Comparison of ENCODE assay signal across 1 cellular context in genomic region chr3:196774845-196775422, GRCh38.
TF ChIP-seq lines count a peak whose summit lies in the region.

No MANE protein-coding gene starts in this region.

TF ChIP-seq in K562, 482 proteins besides CTCF, POLR2A, EP300 and RAD21:
- no peak for TF ChIP-seq NR1H2 (CRISPR knock-in tag; IDR thresholded peaks at IDR 0.05)
- 0 out of 2 replicates have a peak, but pooled peaks have one; percentile 18 for TF ChIP-seq ZBTB40 (IDR thresholded peaks at IDR 0.05)
- TF ChIP-seq ZBTB40 (CRISPR knock-in tag; IDR thresholded peaks at IDR 0.05): no peak
